Comparison of ENCODE assay signal across 1 cellular context in the genomic region with DNA sequence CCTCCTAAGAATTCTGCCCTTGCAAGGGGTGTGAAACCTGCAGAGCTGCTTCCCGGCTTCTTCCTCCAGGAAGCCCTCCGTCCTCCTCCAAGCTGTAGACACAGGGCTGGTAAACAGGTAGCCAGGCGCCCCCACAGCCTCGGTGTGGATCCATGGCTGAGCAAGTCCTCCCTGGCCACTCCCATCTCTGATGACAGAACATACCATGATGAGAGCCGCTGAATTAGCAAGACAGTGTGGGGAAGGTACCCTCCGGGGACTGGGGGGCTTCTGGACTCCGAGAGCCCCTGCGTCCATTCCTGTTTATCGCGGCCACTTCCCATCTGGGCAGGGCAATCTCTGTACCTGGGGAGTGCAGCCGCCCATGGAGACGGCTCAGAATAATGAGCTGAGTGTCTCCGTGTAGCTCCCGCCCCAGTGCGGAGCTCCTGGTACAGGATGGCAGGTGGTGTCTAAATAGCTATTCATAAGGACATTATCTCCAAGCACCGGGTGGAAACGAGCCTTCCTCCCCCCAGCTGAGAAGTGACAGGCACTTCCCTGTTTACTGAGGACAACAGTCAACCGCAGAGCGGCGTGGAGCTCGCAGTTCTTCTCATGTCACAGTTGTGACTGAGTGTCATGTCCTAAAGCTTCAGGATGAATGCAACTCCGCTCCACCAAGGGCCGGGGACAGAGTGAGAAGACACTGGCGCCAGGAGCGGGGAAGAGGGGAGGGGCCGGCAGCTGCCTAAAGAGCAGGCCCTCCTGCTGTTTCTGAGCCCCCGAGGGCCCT.
TF ChIP-seq lines count a peak whose summit lies in the region.

No MANE protein-coding gene starts in this region.

TF ChIP-seq in K562, 482 proteins besides CTCF, POLR2A, EP300 and RAD21 (continued from another document and continues in another):
- TF ChIP-seq, protein P1, sequence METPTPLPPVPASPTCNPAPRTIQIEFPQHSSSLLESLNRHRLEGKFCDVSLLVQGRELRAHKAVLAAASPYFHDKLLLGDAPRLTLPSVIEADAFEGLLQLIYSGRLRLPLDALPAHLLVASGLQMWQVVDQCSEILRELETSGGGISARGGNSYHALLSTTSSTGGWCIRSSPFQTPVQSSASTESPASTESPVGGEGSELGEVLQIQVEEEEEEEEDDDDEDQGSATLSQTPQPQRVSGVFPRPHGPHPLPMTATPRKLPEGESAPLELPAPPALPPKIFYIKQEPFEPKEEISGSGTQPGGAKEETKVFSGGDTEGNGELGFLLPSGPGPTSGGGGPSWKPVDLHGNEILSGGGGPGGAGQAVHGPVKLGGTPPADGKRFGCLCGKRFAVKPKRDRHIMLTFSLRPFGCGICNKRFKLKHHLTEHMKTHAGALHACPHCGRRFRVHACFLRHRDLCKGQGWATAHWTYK (CRISPR knock-in tag; IDR thresholded peaks at IDR 0.05): no peak
- TF ChIP-seq DNMT1 (IDR thresholded peaks at IDR 0.05) (no peak), JUN (IDR thresholded peaks at IDR 0.05; ENCODE audit: borderline replicate concordance, low read depth, low read length) (no peak), JUN (CRISPR knock-in tag; IDR thresholded peaks at IDR 0.05; ENCODE audit: borderline replicate concordance) (no peak), PML (IDR thresholded peaks at IDR 0.05; ENCODE audit: low read length) (no peak; the same call in 1 of the 2 replicates), ZKSCAN1 (IDR thresholded peaks at IDR 0.05; ENCODE audit: low read depth, low read length) (no peak), ATF1 (CRISPR knock-in tag; IDR thresholded peaks at IDR 0.05) (no peak), ATF1 (tag; IDR thresholded peaks at IDR 0.05) (peak; percentile 40; the same call in 1 of the 2 replicates), HOXB6 (CRISPR knock-in tag; IDR thresholded peaks at IDR 0.05; ENCODE audit: borderline replicate concordance) (no peak), EP400 (IDR thresholded peaks at IDR 0.05) (no peak), NFE2 (IDR thresholded peaks at IDR 0.05; ENCODE audit: low read depth) (peak; percentile 43), SMAD3 (CRISPR knock-in tag; conservative IDR thresholded peaks at IDR 0.05) (no peak), NFXL1 (CRISPR knock-in tag; IDR thresholded peaks at IDR 0.05) (no peak), ZNF384 (IDR thresholded peaks at IDR 0.05; ENCODE audit: low read depth, low read length) (no peak), SMARCA5 (IDR thresholded peaks at IDR 0.05) (no peak), POLR2G (IDR thresholded peaks at IDR 0.05; ENCODE audit: low read depth, low read length) (0 out of 2 replicates have a peak, but pooled peaks have one; percentile 3), XRCC3 (IDR thresholded peaks at IDR 0.05) (no peak), MEF2D (tag; conservative IDR thresholded peaks at IDR 0.05; ENCODE audit: low read depth) (no peak), SRF (CRISPR knock-in tag; IDR thresholded peaks at IDR 0.05) (no peak), ETV5 (CRISPR knock-in tag; IDR thresholded peaks at IDR 0.05; ENCODE audit: low read depth) (peak; percentile 65; the same call in 1 of the 2 replicates), YY1 (IDR thresholded peaks at IDR 0.05; ENCODE audit: borderline replicate concordance in 1 of 3, control insufficient read depth in 1 of 3, extremely low read depth in 1 of 3, insufficient read depth in 3 of 3, insufficient read length in 1 of 3, insufficient replicate concordance in 2 of 3, low read depth in 1 of 3, low read length in 2 of 3) (peak in 1 of 3 experiments; percentile 22), ZNF75A (CRISPR knock-in tag; IDR thresholded peaks at IDR 0.05) (no peak), ZNF124 (CRISPR knock-in tag; IDR thresholded peaks at IDR 0.05) (no peak), NR1H2 (CRISPR knock-in tag; IDR thresholded peaks at IDR 0.05) (no peak), MCM2 (IDR thresholded peaks at IDR 0.05; ENCODE audit: low read depth) (no peak), CBX3 (IDR thresholded peaks at IDR 0.05; ENCODE audit: borderline replicate concordance in 1 of 2, low read length in 2 of 2) (peak in 1 of 2 experiments; percentile 33; a peak in 1 of 3 replicates), ZNF311 (CRISPR knock-in tag; IDR thresholded peaks at IDR 0.05) (no peak), ZNF354B (CRISPR knock-in tag; IDR thresholded peaks at IDR 0.05) (no peak), RUNX1 (IDR thresholded peaks at IDR 0.05; ENCODE audit: low read depth) (no peak), TFAM (CRISPR knock-in tag; conservative IDR thresholded peaks at IDR 0.05) (no peak), TSC22D4 (tag; IDR thresholded peaks at IDR 0.05) (no peak), ZNF764 (CRISPR knock-in tag; IDR thresholded peaks at IDR 0.05; ENCODE audit: low read depth) (no peak), ARID2 (IDR thresholded peaks at IDR 0.05) (no peak)
- TF ChIP-seq, protein P2, sequence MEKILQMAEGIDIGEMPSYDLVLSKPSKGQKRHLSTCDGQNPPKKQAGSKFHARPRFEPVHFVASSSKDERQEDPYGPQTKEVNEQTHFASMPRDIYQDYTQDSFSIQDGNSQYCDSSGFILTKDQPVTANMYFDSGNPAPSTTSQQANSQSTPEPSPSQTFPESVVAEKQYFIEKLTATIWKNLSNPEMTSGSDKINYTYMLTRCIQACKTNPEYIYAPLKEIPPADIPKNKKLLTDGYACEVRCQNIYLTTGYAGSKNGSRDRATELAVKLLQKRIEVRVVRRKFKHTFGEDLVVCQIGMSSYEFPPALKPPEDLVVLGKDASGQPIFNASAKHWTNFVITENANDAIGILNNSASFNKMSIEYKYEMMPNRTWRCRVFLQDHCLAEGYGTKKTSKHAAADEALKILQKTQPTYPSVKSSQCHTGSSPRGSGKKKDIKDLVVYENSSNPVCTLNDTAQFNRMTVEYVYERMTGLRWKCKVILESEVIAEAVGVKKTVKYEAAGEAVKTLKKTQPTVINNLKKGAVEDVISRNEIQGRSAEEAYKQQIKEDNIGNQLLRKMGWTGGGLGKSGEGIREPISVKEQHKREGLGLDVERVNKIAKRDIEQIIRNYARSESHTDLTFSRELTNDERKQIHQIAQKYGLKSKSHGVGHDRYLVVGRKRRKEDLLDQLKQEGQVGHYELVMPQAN (IDR thresholded peaks at IDR 0.05; ENCODE audit: borderline replicate concordance): no peak
- TF ChIP-seq, protein P3, sequence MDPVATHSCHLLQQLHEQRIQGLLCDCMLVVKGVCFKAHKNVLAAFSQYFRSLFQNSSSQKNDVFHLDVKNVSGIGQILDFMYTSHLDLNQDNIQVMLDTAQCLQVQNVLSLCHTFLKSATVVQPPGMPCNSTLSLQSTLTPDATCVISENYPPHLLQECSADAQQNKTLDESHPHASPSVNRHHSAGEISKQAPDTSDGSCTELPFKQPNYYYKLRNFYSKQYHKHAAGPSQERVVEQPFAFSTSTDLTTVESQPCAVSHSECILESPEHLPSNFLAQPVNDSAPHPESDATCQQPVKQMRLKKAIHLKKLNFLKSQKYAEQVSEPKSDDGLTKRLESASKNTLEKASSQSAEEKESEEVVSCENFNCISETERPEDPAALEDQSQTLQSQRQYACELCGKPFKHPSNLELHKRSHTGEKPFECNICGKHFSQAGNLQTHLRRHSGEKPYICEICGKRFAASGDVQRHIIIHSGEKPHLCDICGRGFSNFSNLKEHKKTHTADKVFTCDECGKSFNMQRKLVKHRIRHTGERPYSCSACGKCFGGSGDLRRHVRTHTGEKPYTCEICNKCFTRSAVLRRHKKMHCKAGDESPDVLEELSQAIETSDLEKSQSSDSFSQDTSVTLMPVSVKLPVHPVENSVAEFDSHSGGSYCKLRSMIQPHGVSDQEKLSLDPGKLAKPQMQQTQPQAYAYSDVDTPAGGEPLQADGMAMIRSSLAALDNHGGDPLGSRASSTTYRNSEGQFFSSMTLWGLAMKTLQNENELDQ (CRISPR knock-in tag; IDR thresholded peaks at IDR 0.05; ENCODE audit: borderline replicate concordance): no peak
- TF ChIP-seq, protein P4, sequence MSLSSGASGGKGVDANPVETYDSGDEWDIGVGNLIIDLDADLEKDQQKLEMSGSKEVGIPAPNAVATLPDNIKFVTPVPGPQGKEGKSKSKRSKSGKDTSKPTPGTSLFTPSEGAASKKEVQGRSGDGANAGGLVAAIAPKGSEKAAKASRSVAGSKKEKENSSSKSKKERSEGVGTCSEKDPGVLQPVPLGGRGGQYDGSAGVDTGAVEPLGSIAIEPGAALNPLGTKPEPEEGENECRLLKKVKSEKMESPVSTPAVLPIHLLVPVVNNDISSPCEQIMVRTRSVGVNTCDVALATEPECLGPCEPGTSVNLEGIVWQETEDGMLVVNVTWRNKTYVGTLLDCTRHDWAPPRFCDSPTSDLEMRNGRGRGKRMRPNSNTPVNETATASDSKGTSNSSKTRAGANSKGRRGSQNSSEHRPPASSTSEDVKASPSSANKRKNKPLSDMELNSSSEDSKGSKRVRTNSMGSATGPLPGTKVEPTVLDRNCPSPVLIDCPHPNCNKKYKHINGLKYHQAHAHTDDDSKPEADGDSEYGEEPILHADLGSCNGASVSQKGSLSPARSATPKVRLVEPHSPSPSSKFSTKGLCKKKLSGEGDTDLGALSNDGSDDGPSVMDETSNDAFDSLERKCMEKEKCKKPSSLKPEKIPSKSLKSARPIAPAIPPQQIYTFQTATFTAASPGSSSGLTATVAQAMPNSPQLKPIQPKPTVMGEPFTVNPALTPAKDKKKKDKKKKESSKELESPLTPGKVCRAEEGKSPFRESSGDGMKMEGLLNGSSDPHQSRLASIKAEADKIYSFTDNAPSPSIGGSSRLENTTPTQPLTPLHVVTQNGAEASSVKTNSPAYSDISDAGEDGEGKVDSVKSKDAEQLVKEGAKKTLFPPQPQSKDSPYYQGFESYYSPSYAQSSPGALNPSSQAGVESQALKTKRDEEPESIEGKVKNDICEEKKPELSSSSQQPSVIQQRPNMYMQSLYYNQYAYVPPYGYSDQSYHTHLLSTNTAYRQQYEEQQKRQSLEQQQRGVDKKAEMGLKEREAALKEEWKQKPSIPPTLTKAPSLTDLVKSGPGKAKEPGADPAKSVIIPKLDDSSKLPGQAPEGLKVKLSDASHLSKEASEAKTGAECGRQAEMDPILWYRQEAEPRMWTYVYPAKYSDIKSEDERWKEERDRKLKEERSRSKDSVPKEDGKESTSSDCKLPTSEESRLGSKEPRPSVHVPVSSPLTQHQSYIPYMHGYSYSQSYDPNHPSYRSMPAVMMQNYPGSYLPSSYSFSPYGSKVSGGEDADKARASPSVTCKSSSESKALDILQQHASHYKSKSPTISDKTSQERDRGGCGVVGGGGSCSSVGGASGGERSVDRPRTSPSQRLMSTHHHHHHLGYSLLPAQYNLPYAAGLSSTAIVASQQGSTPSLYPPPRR (CRISPR knock-in tag; IDR thresholded peaks at IDR 0.05; ENCODE audit: borderline replicate concordance): no peak
- TF ChIP-seq, protein P5, sequence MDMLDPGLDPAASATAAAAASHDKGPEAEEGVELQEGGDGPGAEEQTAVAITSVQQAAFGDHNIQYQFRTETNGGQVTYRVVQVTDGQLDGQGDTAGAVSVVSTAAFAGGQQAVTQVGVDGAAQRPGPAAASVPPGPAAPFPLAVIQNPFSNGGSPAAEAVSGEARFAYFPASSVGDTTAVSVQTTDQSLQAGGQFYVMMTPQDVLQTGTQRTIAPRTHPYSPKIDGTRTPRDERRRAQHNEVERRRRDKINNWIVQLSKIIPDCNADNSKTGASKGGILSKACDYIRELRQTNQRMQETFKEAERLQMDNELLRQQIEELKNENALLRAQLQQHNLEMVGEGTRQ (CRISPR knock-in tag; IDR thresholded peaks at IDR 0.05): no peak
- TF ChIP-seq, protein P6, sequence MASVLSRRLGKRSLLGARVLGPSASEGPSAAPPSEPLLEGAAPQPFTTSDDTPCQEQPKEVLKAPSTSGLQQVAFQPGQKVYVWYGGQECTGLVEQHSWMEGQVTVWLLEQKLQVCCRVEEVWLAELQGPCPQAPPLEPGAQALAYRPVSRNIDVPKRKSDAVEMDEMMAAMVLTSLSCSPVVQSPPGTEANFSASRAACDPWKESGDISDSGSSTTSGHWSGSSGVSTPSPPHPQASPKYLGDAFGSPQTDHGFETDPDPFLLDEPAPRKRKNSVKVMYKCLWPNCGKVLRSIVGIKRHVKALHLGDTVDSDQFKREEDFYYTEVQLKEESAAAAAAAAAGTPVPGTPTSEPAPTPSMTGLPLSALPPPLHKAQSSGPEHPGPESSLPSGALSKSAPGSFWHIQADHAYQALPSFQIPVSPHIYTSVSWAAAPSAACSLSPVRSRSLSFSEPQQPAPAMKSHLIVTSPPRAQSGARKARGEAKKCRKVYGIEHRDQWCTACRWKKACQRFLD (CRISPR knock-in tag; IDR thresholded peaks at IDR 0.05): no peak
- TF ChIP-seq, protein P7, sequence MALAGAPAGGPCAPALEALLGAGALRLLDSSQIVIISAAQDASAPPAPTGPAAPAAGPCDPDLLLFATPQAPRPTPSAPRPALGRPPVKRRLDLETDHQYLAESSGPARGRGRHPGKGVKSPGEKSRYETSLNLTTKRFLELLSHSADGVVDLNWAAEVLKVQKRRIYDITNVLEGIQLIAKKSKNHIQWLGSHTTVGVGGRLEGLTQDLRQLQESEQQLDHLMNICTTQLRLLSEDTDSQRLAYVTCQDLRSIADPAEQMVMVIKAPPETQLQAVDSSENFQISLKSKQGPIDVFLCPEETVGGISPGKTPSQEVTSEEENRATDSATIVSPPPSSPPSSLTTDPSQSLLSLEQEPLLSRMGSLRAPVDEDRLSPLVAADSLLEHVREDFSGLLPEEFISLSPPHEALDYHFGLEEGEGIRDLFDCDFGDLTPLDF (CRISPR knock-in tag; IDR thresholded peaks at IDR 0.05): no peak
- TF ChIP-seq, protein P8, sequence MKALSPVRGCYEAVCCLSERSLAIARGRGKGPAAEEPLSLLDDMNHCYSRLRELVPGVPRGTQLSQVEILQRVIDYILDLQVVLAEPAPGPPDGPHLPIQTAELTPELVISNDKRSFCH (CRISPR knock-in tag; IDR thresholded peaks at IDR 0.05): no peak
- TF ChIP-seq, protein P8 (tag; IDR thresholded peaks at IDR 0.05): no peak
- TF ChIP-seq, protein P9, sequence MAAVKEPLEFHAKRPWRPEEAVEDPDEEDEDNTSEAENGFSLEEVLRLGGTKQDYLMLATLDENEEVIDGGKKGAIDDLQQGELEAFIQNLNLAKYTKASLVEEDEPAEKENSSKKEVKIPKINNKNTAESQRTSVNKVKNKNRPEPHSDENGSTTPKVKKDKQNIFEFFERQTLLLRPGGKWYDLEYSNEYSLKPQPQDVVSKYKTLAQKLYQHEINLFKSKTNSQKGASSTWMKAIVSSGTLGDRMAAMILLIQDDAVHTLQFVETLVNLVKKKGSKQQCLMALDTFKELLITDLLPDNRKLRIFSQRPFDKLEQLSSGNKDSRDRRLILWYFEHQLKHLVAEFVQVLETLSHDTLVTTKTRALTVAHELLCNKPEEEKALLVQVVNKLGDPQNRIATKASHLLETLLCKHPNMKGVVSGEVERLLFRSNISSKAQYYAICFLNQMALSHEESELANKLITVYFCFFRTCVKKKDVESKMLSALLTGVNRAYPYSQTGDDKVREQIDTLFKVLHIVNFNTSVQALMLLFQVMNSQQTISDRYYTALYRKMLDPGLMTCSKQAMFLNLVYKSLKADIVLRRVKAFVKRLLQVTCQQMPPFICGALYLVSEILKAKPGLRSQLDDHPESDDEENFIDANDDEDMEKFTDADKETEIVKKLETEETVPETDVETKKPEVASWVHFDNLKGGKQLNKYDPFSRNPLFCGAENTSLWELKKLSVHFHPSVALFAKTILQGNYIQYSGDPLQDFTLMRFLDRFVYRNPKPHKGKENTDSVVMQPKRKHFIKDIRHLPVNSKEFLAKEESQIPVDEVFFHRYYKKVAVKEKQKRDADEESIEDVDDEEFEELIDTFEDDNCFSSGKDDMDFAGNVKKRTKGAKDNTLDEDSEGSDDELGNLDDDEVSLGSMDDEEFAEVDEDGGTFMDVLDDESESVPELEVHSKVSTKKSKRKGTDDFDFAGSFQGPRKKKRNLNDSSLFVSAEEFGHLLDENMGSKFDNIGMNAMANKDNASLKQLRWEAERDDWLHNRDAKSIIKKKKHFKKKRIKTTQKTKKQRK (IDR thresholded peaks at IDR 0.05; ENCODE audit: borderline replicate concordance, low read depth, low read length): no peak
- TF ChIP-seq, protein P10, sequence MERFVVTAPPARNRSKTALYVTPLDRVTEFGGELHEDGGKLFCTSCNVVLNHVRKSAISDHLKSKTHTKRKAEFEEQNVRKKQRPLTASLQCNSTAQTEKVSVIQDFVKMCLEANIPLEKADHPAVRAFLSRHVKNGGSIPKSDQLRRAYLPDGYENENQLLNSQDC (CRISPR knock-in tag; IDR thresholded peaks at IDR 0.05): no peak
